Comparison of ENCODE assay signal across 9 cellular contexts in genomic region chr16:84753412-84754325, GRCh38. TPM values are rescaled to one million over a fixed set of nuclear protein-coding genes. Genes with fewer than 3 reads are reported as not detected.
A peak's percentile ranks its signal among the peaks of the same experiment; 100 is the strongest.
DNase-seq lines count a peak whose midpoint lies in the region; ATAC-seq and TF ChIP-seq lines count a peak whose summit lies in the region.
"Had no signal": no experiment of that assay in that cellular context is flagged by ENCODE, and none has a peak within 500 bp of the region (broad histone marks: within the 10 kb centered on the region; RNA-seq: fewer than 3 reads in every experiment).

No MANE protein-coding gene starts in this region.

- peaks cover 77% of the 10 kb centered on the region for H4K20me1 ChIP-seq in PC-9 (ENCODE audit: insufficient read depth)

- H3K79me2 ChIP-seq in PC-9 (ENCODE audit: low read depth) = peaks cover 74% of the 10 kb centered on the region

- no peaks in the 10 kb centered on the region for H3K9me3 ChIP-seq in PC-9 (ENCODE audit: insufficient read depth, low read depth)

- intact Hi-C loops in PC-9 (cut with micrococcal nuclease; ENCODE audit: unreplicated experiment) = loop anchor here (1.0 to 5.0 kb wide), 3 partner anchors 199 to 334 kb away; no protein-coding TSS in a partner anchor

- peaks cover 9% of the 10 kb centered on the region; the same call in 1 of the 2 replicates for H3K36me3 ChIP-seq in PC-9 (ENCODE audit: low read depth)

- peaks cover 45% of the 10 kb centered on the region for H3F3A ChIP-seq in PC-9 (ENCODE audit: insufficient read depth, low read depth)

- no peaks in the 10 kb centered on the region for H3K9me2 ChIP-seq in PC-9 (ENCODE audit: insufficient read depth)

- ATAC-seq in GM18520 (IDR thresholded peaks at IDR 0.05; ENCODE audit: unreplicated experiment) (no peak), HG02870 (IDR thresholded peaks at IDR 0.05; ENCODE audit: unreplicated experiment) (no peak)

- TF ChIP-seq CTCF in PC-9 (conservative IDR thresholded peaks at IDR 0.05) (no peak), glutamatergic neuron (IDR thresholded peaks at IDR 0.05; ENCODE audit: partially characterized antibody, unreplicated experiment) (no peak), type B pancreatic cell (conservative IDR thresholded peaks at IDR 0.05) (no peak)

- H3K27ac ChIP-seq in PC-9 = peak overlapping the region; percentile 22; the same call in 1 of the 2 replicates
- H3K27ac ChIP-seq: parathyroid adenoma had no signal

- H2AFZ ChIP-seq in PC-9 = no peak overlapping the region
- H2AFZ ChIP-seq: parathyroid adenoma had no signal

- no TSS peak for BruUV-seq in PC-9 (replicated peaks; lab: Mats Ljungman, UMichigan)

- no peaks in the 10 kb centered on the region for H3K9me3 Mint-ChIP-seq in activated naive CD4-positive, alpha-beta T cell treated with anti-CD3 and anti-CD28 coated beads, Interleukin-2, amount 50 U/mL, for 24 hours
- H3K9me3 Mint-ChIP-seq in glutamatergic neuron (ENCODE audit: unreplicated experiment) (no peaks in the 10 kb centered on the region), type B pancreatic cell (no peaks in the 10 kb centered on the region)

- H3K27me3 Mint-ChIP-seq in activated naive CD4-positive, alpha-beta T cell treated with anti-CD3 and anti-CD28 coated beads, Interleukin-2, amount 50 U/mL, for 24 hours = no peaks in the 10 kb centered on the region
- no peaks in the 10 kb centered on the region for H3K27me3 Mint-ChIP-seq in glutamatergic neuron (ENCODE audit: unreplicated experiment)
- H3K27me3 Mint-ChIP-seq in type B pancreatic cell = no peaks in the 10 kb centered on the region

- peaks cover 88% of the 10 kb centered on the region for H3K4me1 Mint-ChIP-seq in activated naive CD4-positive, alpha-beta T cell treated with anti-CD3 and anti-CD28 coated beads, Interleukin-2, amount 50 U/mL, for 24 hours
- H3K4me1 Mint-ChIP-seq in glutamatergic neuron (ENCODE audit: low read depth, unreplicated experiment) (peaks cover 44% of the 10 kb centered on the region), type B pancreatic cell (ENCODE audit: unreplicated experiment) (peaks cover 55% of the 10 kb centered on the region)

- peak overlapping the region; percentile 62 for H3K27ac Mint-ChIP-seq in activated naive CD4-positive, alpha-beta T cell treated with anti-CD3 and anti-CD28 coated beads, Interleukin-2, amount 50 U/mL, for 24 hours
- H3K27ac Mint-ChIP-seq in glutamatergic neuron (ENCODE audit: unreplicated experiment) (peak overlapping the region; percentile 84), type B pancreatic cell (peak overlapping the region; percentile 93)

- no peak for DNase-seq in activated naive CD4-positive, alpha-beta T cell (lab: John Stamatoyannopoulos, UW)
- no peak for DNase-seq in PC-9
- no peak for DNase-seq in glutamatergic neuron
- no peak for DNase-seq in type B pancreatic cell (ENCODE audit: extremely low spot score, unreplicated experiment)
- DNase-seq in H4 (ENCODE audit: low spot score) = no peak

- H3K36me3 Mint-ChIP-seq in activated naive CD4-positive, alpha-beta T cell treated with anti-CD3 and anti-CD28 coated beads, Interleukin-2, amount 50 U/mL, for 24 hours = peaks cover 2% of the 10 kb centered on the region
- H3K36me3 Mint-ChIP-seq in glutamatergic neuron (ENCODE audit: unreplicated experiment) (no peaks in the 10 kb centered on the region), type B pancreatic cell (peaks cover 7% of the 10 kb centered on the region)

- H3K27me3 ChIP-seq in PC-9 (ENCODE audit: insufficient read depth, low read depth) = no peaks in the 10 kb centered on the region

- H3K4me1 ChIP-seq in PC-9 (replicated peaks; ENCODE audit: insufficient read depth) = peaks cover 11% of the 10 kb centered on the region; the same call in 1 of the 2 replicates
- H3K4me1 ChIP-seq: parathyroid adenoma had no signal

- H3K4me3 Mint-ChIP-seq in activated naive CD4-positive, alpha-beta T cell treated with anti-CD3 and anti-CD28 coated beads, Interleukin-2, amount 50 U/mL, for 24 hours = peak overlapping the region; percentile 58
- H3K4me3 Mint-ChIP-seq in glutamatergic neuron (ENCODE audit: unreplicated experiment) = peak overlapping the region; percentile 40
- peak overlapping the region; percentile 70 for H3K4me3 Mint-ChIP-seq in type B pancreatic cell

- H3K4me3 ChIP-seq in PC-9 = no peak overlapping the region

- CTCF ChIA-PET in PC-9 (lab: Charles Lee) = interaction anchor here (0.6 to 3.1 kb wide), 6 partner anchors 15 to 302 kb away, joined by 3 to 28 read pairs (median 3); no protein-coding TSS in a partner anchor

- POLR2A ChIA-PET in PC-9 (lab: Charles Lee; ENCODE audit: unreplicated experiment) = no interaction called here

- no peak overlapping the region for H3K4me2 ChIP-seq in PC-9

RNA-seq across cellular contexts. Expression of gene USP10, which starts 53.9 kb away (rescaled TPM):
- 86.3 and 109 TPM in 2 replicates for total RNA-seq in PC-9 (2021)
- total RNA-seq in glutamatergic neuron (ENCODE audit: unreplicated experiment) = 100 TPM
- total RNA-seq in type B pancreatic cell (ENCODE audit: low replicate concordance) = 97.7 and 110 TPM in 2 replicates
- total RNA-seq in H4 (2014; rRNA removed; shearing (Covaris generic)) = 48.5 and 79.5 TPM in 2 replicates
